ENCODE assay signal across 18 cellular contexts in genomic region chr6:168923171-168923570, GRCh38.
A peak's percentile ranks its signal among the peaks of the same experiment; 100 is the strongest.
DNase-seq lines count a peak whose midpoint lies in the region; TF ChIP-seq lines count a peak whose summit lies in the region.
"Had no signal": no experiment of that assay in that cellular context is flagged by ENCODE, and none has a peak within 500 bp of the region (broad histone marks: within the 10 kb centered on the region; RNA-seq: fewer than 3 reads in every experiment).

No MANE protein-coding gene starts in this region.

- H3K9me3 ChIP-seq in endodermal cell (ENCODE audit: control insufficient read depth, low read length) = no peaks in the 10 kb centered on the region
- no peaks in the 10 kb centered on the region for H3K9me3 ChIP-seq in adrenal gland (replicated peaks in 1 of 3)
- H3K9me3 ChIP-seq: A549, Caco-2 had no signal

- H3K27ac Mint-ChIP-seq in endodermal cell (no peak overlapping the region), osteocyte (ENCODE audit: unreplicated experiment) (no peak overlapping the region)
- H3K27ac Mint-ChIP-seq in T-helper 2 cell treated with Interferon-gamma antibody and Interleukin-4, amounts not matched to agents 5 μg/mL and 100 μg/mL, for 36 hours = no peak overlapping the region
- H3K27ac Mint-ChIP-seq: B cell; CD4-positive, alpha-beta T cell; CD8-positive, alpha-beta T cell had no signal

- no peak for TF ChIP-seq POLR2A in adrenal gland (IDR thresholded peaks at IDR 0.05)

- H3K27me3 Mint-ChIP-seq in endodermal cell (ENCODE audit: insufficient read depth) (no peaks in the 10 kb centered on the region), osteocyte (ENCODE audit: unreplicated experiment) (peaks cover 28% of the 10 kb centered on the region)
- H3K27me3 Mint-ChIP-seq in T-helper 2 cell treated with Interferon-gamma antibody and Interleukin-4, amounts not matched to agents 5 μg/mL and 100 μg/mL, for 36 hours (ENCODE audit: low read depth) = peaks cover 3% of the 10 kb centered on the region
- H3K27me3 Mint-ChIP-seq: B cell had no signal

- in situ Hi-C loops in G401 (cut with HindIII; ENCODE audit: low sequenced_read_pairs) = no loop called here

- H3K36me3 Mint-ChIP-seq in endodermal cell (ENCODE audit: low read depth) = no peaks in the 10 kb centered on the region
- H3K36me3 Mint-ChIP-seq in osteocyte (ENCODE audit: unreplicated experiment) = no peaks in the 10 kb centered on the region
- H3K36me3 Mint-ChIP-seq in T-helper 2 cell treated with Interferon-gamma antibody and Interleukin-4, amounts not matched to agents 5 μg/mL and 100 μg/mL, for 36 hours (ENCODE audit: low read depth) = no peaks in the 10 kb centered on the region
- H3K36me3 Mint-ChIP-seq: CD8-positive, alpha-beta T cell had no signal

- WGBS in endodermal cell (ENCODE audit: insufficient coverage in 1 of 2, insufficient read length in 1 of 2), 2 experiments = 93 to 96% methylated on average over 3 to 7 of the region's 7 CpGs
- WGBS in adrenal gland, 4 donors = 50 to 70% (median 66%) methylated on average over 6 to 7 of the region's 7 CpGs

- peaks cover 14% of the 10 kb centered on the region for H3K9me3 Mint-ChIP-seq in endodermal cell
- H3K9me3 Mint-ChIP-seq in osteocyte (ENCODE audit: unreplicated experiment) = no peaks in the 10 kb centered on the region
- peaks cover 6% of the 10 kb centered on the region for H3K9me3 Mint-ChIP-seq in T-helper 2 cell treated with Interferon-gamma antibody and Interleukin-4, amounts not matched to agents 5 μg/mL and 100 μg/mL, for 36 hours
- H3K9me3 Mint-ChIP-seq: CD4-positive, alpha-beta T cell; CD8-positive, alpha-beta T cell had no signal

- H3K27me3 ChIP-seq in endodermal cell (ENCODE audit: control insufficient read depth, insufficient read depth, low read length, poor library complexity, severe bottlenecking) (no peaks in the 10 kb centered on the region), adrenal gland (no peaks in the 10 kb centered on the region)
- H3K27me3 ChIP-seq: BLaER1 treated with 17β-estradiol and CSF1 and Interleukin-3, amounts not matched to agents 10 nM and 100 nM had no signal

- H3K36me3 ChIP-seq in endodermal cell (ENCODE audit: control insufficient read depth, insufficient read depth, low read length) = no peaks in the 10 kb centered on the region
- H3K36me3 ChIP-seq in adrenal gland (replicated peaks in 1 of 2) = no peaks in the 10 kb centered on the region
- H3K36me3 ChIP-seq: BLaER1 treated with 17β-estradiol and CSF1 and Interleukin-3, amounts not matched to agents 10 nM and 100 nM had no signal

- no peak overlapping the region for H3K4me3 ChIP-seq in endodermal cell (ENCODE audit: low read length)
- H3K4me3 ChIP-seq in adrenal gland = no peak overlapping the region
- H3K4me3 ChIP-seq: A549; BLaER1 treated with 17β-estradiol and CSF1 and Interleukin-3, amounts not matched to agents 10 nM and 100 nM; GM12878 had no signal

- TF ChIP-seq CTCF in endodermal cell (conservative IDR thresholded peaks at IDR 0.05) = no peak
- no peak for TF ChIP-seq CTCF in osteocyte (IDR thresholded peaks at IDR 0.05)
- TF ChIP-seq CTCF in adrenal gland (IDR thresholded peaks at IDR 0.05) = no peak

- no peak overlapping the region for H3K4me3 Mint-ChIP-seq in endodermal cell
- H3K4me3 Mint-ChIP-seq in osteocyte (ENCODE audit: unreplicated experiment) = no peak overlapping the region
- H3K4me3 Mint-ChIP-seq in T-helper 2 cell treated with Interferon-gamma antibody and Interleukin-4, amounts not matched to agents 5 μg/mL and 100 μg/mL, for 36 hours = no peak overlapping the region
- H3K4me3 Mint-ChIP-seq: B cell; CD4-positive, alpha-beta T cell; CD8-positive, alpha-beta T cell had no signal

- intact Hi-C loops in adrenal gland (cut with DNase I) = no loop called here

- no peak overlapping the region for H3K9ac ChIP-seq in endodermal cell (ENCODE audit: extremely low read depth, low read length, poor library complexity, severe bottlenecking)
- H3K9ac ChIP-seq: BLaER1 treated with 17β-estradiol and CSF1 and Interleukin-3, amounts not matched to agents 10 nM and 100 nM had no signal

- no peaks in the 10 kb centered on the region for H3K4me1 Mint-ChIP-seq in endodermal cell
- H3K4me1 Mint-ChIP-seq in osteocyte (ENCODE audit: unreplicated experiment) = no peaks in the 10 kb centered on the region
- no peaks in the 10 kb centered on the region for H3K4me1 Mint-ChIP-seq in T-helper 2 cell treated with Interferon-gamma antibody and Interleukin-4, amounts not matched to agents 5 μg/mL and 100 μg/mL, for 36 hours (ENCODE audit: low read depth)
- H3K4me1 Mint-ChIP-seq: B cell had no signal

- H3K4me1 ChIP-seq in endodermal cell (ENCODE audit: control insufficient read depth, insufficient read depth, low read length) (no peaks in the 10 kb centered on the region), adrenal gland (replicated peaks in 1 of 2) (no peaks in the 10 kb centered on the region)
- H3K4me1 ChIP-seq: A549; BLaER1 treated with 17β-estradiol and CSF1 and Interleukin-3, amounts not matched to agents 10 nM and 100 nM; Caco-2 had no signal

- H3K27ac ChIP-seq in endodermal cell (ENCODE audit: low read depth, low read length) (no peak overlapping the region), adrenal gland (no peak overlapping the region)
- H3K27ac ChIP-seq: A549; BLaER1 treated with 17β-estradiol and CSF1 and Interleukin-3, amounts not matched to agents 10 nM and 100 nM; C4-2B had no signal

- DNase-seq in endodermal cell (peak; percentile 12), osteocyte (ENCODE audit: extremely low spot score, unreplicated experiment) (peak; percentile 63), adrenal gland (no peak), G401 (ENCODE audit: low spot score) (no peak)
- no peak for DNase-seq in T-helper 2 cell treated with Interferon-gamma antibody and Interleukin-4, amounts not matched to agents 5 μg/mL and 100 μg/mL, for 36 hours (ENCODE audit: low spot score)
- DNase-seq: 8988T; AML-193; Caco-2; Calu3; CD4-positive, alpha-beta T cell; CD8-positive, alpha-beta T cell; DMS79 treated with DMSO at 0.1 percent for 48 hours; GDM1 had no signal

Comparison
In these comparisons a context has a peak if more than half of its experiments do, and no peak if none do; other contexts are left out.
1. DNase-seq: peak in endodermal cell (single experiment) and osteocyte (single experiment); none in adrenal gland (0 of 7), T-helper 2 cell treated with Interferon-gamma antibody and Interleukin-4, amounts not matched to agents 5 μg/mL and 100 μg/mL, for 36 hours (single experiment) and G401 (single experiment).